Comparison of ENCODE assay signal across 1 cellular context in the genomic region with DNA sequence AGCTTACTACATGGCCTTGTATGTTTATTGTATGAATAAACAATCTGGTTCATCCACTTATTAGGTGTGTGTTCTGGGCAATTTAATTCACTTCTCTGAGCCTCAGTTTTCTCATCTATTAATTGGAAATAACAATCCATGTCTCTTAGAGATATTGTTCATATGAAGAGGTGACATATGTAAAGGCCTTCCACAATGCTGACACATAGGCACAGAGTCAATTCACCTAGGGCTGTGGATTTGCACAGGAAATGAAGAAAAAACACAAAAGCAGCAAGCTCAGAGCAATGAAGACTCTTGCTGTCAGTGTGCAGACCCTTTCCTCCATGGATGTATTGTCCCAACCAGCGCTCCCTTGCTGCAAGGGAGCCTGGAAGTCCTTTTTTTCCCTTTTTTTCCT.
TF ChIP-seq lines count a peak whose summit lies in the region.

No MANE protein-coding gene starts in this region.

TF ChIP-seq in IMR-90, 13 proteins besides CTCF, POLR2A, EP300 and RAD21:
- no peak for TF ChIP-seq NFE2L2 (IDR thresholded peaks at IDR 0.05; ENCODE audit: low read depth, low read length)
- TF ChIP-seq RFX5 (IDR thresholded peaks at IDR 0.05; ENCODE audit: low read depth, low read length) = no peak
- no peak for TF ChIP-seq MAZ (IDR thresholded peaks at IDR 0.05; ENCODE audit: borderline replicate concordance, low read depth, low read length)
- no peak for TF ChIP-seq FOS (IDR thresholded peaks at IDR 0.05; ENCODE audit: low read depth, low read length)
- no peak for TF ChIP-seq SMC3 (IDR thresholded peaks at IDR 0.05; ENCODE audit: low read depth, low read length)
- TF ChIP-seq CEBPB (IDR thresholded peaks at IDR 0.05; ENCODE audit: low read depth, low read length) = no peak
- TF ChIP-seq MAFK (IDR thresholded peaks at IDR 0.05; ENCODE audit: low read depth, low read length) = no peak
- TF ChIP-seq, protein P1, sequence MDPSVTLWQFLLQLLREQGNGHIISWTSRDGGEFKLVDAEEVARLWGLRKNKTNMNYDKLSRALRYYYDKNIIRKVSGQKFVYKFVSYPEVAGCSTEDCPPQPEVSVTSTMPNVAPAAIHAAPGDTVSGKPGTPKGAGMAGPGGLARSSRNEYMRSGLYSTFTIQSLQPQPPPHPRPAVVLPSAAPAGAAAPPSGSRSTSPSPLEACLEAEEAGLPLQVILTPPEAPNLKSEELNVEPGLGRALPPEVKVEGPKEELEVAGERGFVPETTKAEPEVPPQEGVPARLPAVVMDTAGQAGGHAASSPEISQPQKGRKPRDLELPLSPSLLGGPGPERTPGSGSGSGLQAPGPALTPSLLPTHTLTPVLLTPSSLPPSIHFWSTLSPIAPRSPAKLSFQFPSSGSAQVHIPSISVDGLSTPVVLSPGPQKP (IDR thresholded peaks at IDR 0.05; ENCODE audit: borderline replicate concordance, low read depth, low read length) = no peak
- no peak for TF ChIP-seq MXI1 (IDR thresholded peaks at IDR 0.05; ENCODE audit: borderline replicate concordance, low read depth, low read length)
- TF ChIP-seq, protein P2, sequence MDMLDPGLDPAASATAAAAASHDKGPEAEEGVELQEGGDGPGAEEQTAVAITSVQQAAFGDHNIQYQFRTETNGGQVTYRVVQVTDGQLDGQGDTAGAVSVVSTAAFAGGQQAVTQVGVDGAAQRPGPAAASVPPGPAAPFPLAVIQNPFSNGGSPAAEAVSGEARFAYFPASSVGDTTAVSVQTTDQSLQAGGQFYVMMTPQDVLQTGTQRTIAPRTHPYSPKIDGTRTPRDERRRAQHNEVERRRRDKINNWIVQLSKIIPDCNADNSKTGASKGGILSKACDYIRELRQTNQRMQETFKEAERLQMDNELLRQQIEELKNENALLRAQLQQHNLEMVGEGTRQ (IDR thresholded peaks at IDR 0.05; ENCODE audit: low read depth, low read length) = no peak
- no peak for TF ChIP-seq RCOR1 (IDR thresholded peaks at IDR 0.05; ENCODE audit: insufficient replicate concordance, low read length)
- no peak for TF ChIP-seq CHD1 (IDR thresholded peaks at IDR 0.05; ENCODE audit: low read depth, low read length)
- TF ChIP-seq BHLHE40 (IDR thresholded peaks at IDR 0.05; ENCODE audit: low read depth, low read length) = no peak
